ENCODE assay signal across 8 cellular contexts in the genomic region with DNA sequence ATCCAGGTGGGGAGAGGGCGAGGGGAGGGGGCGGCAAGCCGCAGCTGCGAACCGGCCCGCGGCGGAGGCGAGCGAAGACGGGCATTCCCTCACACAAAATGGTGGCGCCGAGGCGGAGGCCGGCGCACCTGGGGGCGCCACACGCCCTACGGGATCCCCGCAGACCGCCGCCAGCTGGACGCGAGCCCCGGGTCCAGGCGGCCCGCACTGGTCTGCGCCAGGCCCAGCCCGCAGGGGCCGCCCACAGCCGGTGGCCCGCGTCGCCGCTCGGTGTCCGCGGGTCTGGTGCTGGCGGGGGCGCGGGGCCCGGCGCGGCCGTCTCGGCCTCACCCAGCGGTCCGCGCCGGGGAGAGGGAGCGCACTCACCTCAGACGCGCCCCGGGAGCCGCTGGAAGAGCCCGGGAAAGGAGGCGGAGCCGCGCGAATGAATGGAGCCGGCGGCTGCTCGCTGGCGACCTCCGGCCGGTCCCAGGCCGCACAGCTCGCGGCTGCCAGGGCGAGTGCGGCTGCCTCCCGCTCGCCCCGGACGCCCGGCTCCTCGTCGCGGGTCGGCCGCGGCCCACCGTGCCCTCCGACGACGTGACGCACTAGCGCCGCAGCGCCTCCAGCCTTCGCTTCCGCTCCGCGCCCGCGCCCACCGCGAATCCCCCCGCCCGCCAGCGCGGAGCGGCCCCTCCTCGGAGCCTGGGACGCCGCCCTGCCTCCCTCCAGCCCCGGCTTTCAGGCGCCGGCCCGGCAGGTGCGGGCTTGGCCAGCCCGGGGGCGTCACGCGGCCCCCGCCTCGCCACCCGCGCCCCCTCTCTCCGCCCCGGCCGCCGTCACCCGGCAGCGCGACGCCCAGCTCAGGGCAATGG. TPM values are rescaled to one million over a fixed set of nuclear protein-coding genes. Genes with fewer than 3 reads are reported as not detected.
A peak's percentile ranks its signal among the peaks of the same experiment; 100 is the strongest.
DNase-seq lines count a peak whose midpoint lies in the region; ATAC-seq and TF ChIP-seq lines count a peak whose summit lies in the region.

A gene with protein sequence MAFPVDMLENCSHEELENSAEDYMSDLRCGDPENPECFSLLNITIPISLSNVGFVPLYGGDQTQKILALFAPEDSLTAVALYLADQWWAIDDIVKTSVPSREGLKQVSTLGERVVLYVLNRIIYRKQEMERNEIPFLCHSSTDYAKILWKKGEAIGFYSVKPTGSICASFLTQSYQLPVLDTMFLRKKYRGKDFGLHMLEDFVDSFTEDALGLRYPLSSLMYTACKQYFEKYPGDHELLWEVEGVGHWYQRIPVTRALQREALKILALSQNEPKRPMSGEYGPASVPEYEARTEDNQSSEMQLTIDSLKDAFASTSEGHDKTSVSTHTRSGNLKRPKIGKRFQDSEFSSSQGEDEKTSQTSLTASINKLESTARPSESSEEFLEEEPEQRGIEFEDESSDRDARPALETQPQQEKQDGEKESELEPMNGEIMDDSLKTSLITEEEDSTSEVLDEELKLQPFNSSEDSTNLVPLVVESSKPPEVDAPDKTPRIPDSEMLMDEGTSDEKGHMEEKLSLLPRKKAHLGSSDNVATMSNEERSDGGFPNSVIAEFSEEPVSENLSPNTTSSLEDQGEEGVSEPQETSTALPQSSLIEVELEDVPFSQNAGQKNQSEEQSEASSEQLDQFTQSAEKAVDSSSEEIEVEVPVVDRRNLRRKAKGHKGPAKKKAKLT (minus strand): TSS at position 589 of the 854 bp plus-strand sequence. CDS start 24,711 bp downstream, outside the sequence.

- peaks cover 51% of the 10 kb centered on the region for H3K4me1 Mint-ChIP-seq in CD4-positive, alpha-beta T cell (ENCODE audit: low read depth)
- peaks cover 30% of the 10 kb centered on the region for H3K4me1 Mint-ChIP-seq in stimulated activated naive CD8-positive, alpha-beta T cell treated with anti-CD3 and anti-CD28 coated beads, Interleukin-15, Interleukin-2, amounts not matched to agents 100 ng/mL and 50 ng/mL, for 24 hours (ENCODE audit: low read depth)

- H3K36me3 Mint-ChIP-seq in CD4-positive, alpha-beta T cell (ENCODE audit: low read depth): peaks cover 11% of the 10 kb centered on the region
- no peaks in the 10 kb centered on the region for H3K36me3 Mint-ChIP-seq in stimulated activated naive CD8-positive, alpha-beta T cell treated with anti-CD3 and anti-CD28 coated beads, Interleukin-15, Interleukin-2, amounts not matched to agents 100 ng/mL and 50 ng/mL, for 24 hours (ENCODE audit: low read depth)

- H3K4me3 Mint-ChIP-seq in CD4-positive, alpha-beta T cell: peak within 1 kb of the TSS; percentile 94
- H3K4me3 Mint-ChIP-seq in stimulated activated naive CD8-positive, alpha-beta T cell treated with anti-CD3 and anti-CD28 coated beads, Interleukin-15, Interleukin-2, amounts not matched to agents 100 ng/mL and 50 ng/mL, for 24 hours: peak within 1 kb of the TSS; percentile 96

- no peak within 1 kb of the TSS for H3K27ac ChIP-seq in CD4-positive, alpha-beta T cell (ENCODE audit: low read depth, low read length)

- DNase-seq in CD4-positive, alpha-beta T cell: peak; percentile 25 to 56 (median 40)
- DNase-seq in NCI-H2227 (lab: John Stamatoyannopoulos, UW; ENCODE audit: unreplicated experiment) (peak; percentile 71), epithelial cell of proximal tubule (ENCODE audit: low read depth) (no peak), myocyte (ENCODE audit: low read depth) (peak; percentile 53), mesenteric fat pad (ENCODE audit: low spot score) (no peak)
- peak; percentile 73 for DNase-seq in activated CD8-positive, alpha-beta memory T cell treated with anti-CD3 and anti-CD28 coated beads, Interleukin-2, amount 50 U/mL, for 48 hours

- H3K9me3 ChIP-seq in CD4-positive, alpha-beta T cell (ENCODE audit: control insufficient read depth, low read length): no peaks in the 10 kb centered on the region

- CTCF ChIA-PET in CD4-positive, alpha-beta T cell (lab: Charles Lee): no interaction called here

- ATAC-seq in CD4-positive, alpha-beta T cell (ENCODE audit: poor library complexity): peak; percentile 73
- peak; percentile 59 for ATAC-seq in GM21528 (IDR thresholded peaks at IDR 0.05; ENCODE audit: low FRiP score, unreplicated experiment)

- H3K9me3 Mint-ChIP-seq in CD4-positive, alpha-beta T cell: no peaks in the 10 kb centered on the region
- H3K9me3 Mint-ChIP-seq in stimulated activated naive CD8-positive, alpha-beta T cell treated with anti-CD3 and anti-CD28 coated beads, Interleukin-15, Interleukin-2, amounts not matched to agents 100 ng/mL and 50 ng/mL, for 24 hours: no peaks in the 10 kb centered on the region

- H3K27me3 ChIP-seq in CD4-positive, alpha-beta T cell (ENCODE audit: control insufficient read depth, insufficient read depth, low read length): no peaks in the 10 kb centered on the region

- no peak for TF ChIP-seq CTCF in CD4-positive, alpha-beta T cell (IDR thresholded peaks at IDR 0.05)
- TF ChIP-seq CTCF in epithelial cell of proximal tubule (conservative IDR thresholded peaks at IDR 0.05; ENCODE audit: low read depth, low read length): no peak

- POLR2A ChIA-PET in CD4-positive, alpha-beta T cell (lab: Charles Lee): interaction anchor here (0.8 to 2.2 kb wide), 7 partner anchors 14 to 471 kb away, joined by 3 to 8 read pairs (median 4); a partner anchor contains a TSS

- peak within 1 kb of the TSS; percentile 89 for H3K27ac Mint-ChIP-seq in CD4-positive, alpha-beta T cell
- H3K27ac Mint-ChIP-seq in stimulated activated naive CD8-positive, alpha-beta T cell treated with anti-CD3 and anti-CD28 coated beads, Interleukin-15, Interleukin-2, amounts not matched to agents 100 ng/mL and 50 ng/mL, for 24 hours: peak within 1 kb of the TSS; percentile 99

- peaks cover 5% of the 10 kb centered on the region for H3K27me3 Mint-ChIP-seq in CD4-positive, alpha-beta T cell
- H3K27me3 Mint-ChIP-seq in stimulated activated naive CD8-positive, alpha-beta T cell treated with anti-CD3 and anti-CD28 coated beads, Interleukin-15, Interleukin-2, amounts not matched to agents 100 ng/mL and 50 ng/mL, for 24 hours: peaks cover 3% of the 10 kb centered on the region

- intact Hi-C loops in CD4-positive, alpha-beta T cell (cut with DNase I, micrococcal nuclease): loop anchor here in 1 of 2 experiments (5.0 kb wide), 1 partner anchor 646 kb away; a partner anchor contains a TSS

- H3K4me3 ChIP-seq in epithelial cell of proximal tubule (ENCODE audit: low read depth, low read length): peak within 1 kb of the TSS; percentile 47

RNA-seq across cellular contexts. Expression of the gene that starts here (rescaled TPM):
- total RNA-seq in CD4-positive, alpha-beta T cell: 10 to 100 TPM; 13.3 to 14.7 TPM
- 8.9 and 11.1 TPM in 2 replicates for total RNA-seq in epithelial cell of proximal tubule
- 3.0 and 3.2 TPM in 2 replicates for total RNA-seq in myocyte
- polyA plus RNA-seq in myocyte (2012): 0.25 TPM
- 0.16 TPM for total RNA-seq in mesenteric fat pad

Comparison
In these comparisons a context has a peak if more than half of its experiments do, and no peak if none do; other contexts are left out.
1. DNase-seq: peak in CD4-positive, alpha-beta T cell (10 of 10), NCI-H2227 (single experiment), activated CD8-positive, alpha-beta memory T cell treated with anti-CD3 and anti-CD28 coated beads, Interleukin-2, amount 50 U/mL, for 48 hours (single experiment) and myocyte (single experiment); none in epithelial cell of proximal tubule (single experiment) and mesenteric fat pad (single experiment).